6 cellular contexts compared by ENCODE assay signal in the genomic region with DNA sequence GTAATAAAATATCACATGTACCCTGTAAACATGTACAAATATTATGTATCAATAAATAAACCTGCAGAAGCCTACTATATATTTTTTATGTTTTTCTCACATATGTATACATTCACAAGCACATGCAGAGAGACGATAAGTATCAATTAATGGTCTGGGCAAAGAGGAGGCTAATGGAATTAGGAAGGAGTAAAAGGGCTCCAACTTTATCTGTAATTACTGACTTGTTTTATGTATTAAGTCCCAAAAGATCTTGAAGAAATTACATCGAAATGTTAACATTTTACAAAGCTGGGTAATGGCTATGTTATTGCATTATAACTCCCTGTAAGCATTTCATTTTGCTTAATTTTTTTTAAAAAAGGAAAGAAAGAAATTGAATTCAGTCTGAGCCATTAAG.
"Had no signal": no experiment of that assay in that cellular context is flagged by ENCODE, and none has a peak within 500 bp of the region (broad histone marks: within the 10 kb centered on the region; RNA-seq: fewer than 3 reads in every experiment).

No MANE protein-coding gene starts in this region.

- DNase-seq: GOT3, H9, HCEC 1CT, IMR-90, KG1 had no signal

- H3K4me3 Mint-ChIP-seq: H9 had no signal

- H3K4me3 ChIP-seq: K562 had no signal

- H3K27ac Mint-ChIP-seq: H9 had no signal

- ATAC-seq: K562 had no signal
